In genomic region chr4:184649026-184649970, GRCh38 we compare ENCODE assay signal across 8 cellular contexts. TPM values are rescaled to one million over a fixed set of nuclear protein-coding genes. Genes with fewer than 3 reads are reported as not detected.
DNase-seq lines count a peak whose midpoint lies in the region; ATAC-seq, FAIRE-seq and TF ChIP-seq lines count a peak whose summit lies in the region.

Gene CASP3 (minus strand): TSS chr4:184649447. CDS start chr4:184638453, 10,994 bp downstream.
Gene PRIMPOL (plus strand): TSS chr4:184649738. CDS start chr4:184657141, 7,403 bp downstream.

- CTCF ChIA-PET in RWPE1 (lab: Yijun Ruan, JAX): interaction anchor here (0.5 kb wide), 1 partner anchor 59 kb away, joined by 6 read pairs; no protein-coding TSS in a partner anchor

- no peaks in the 10 kb centered on the region for H3K9me3 Mint-ChIP-seq in activated T-helper 17 cell treated with anti-CD3 and anti-CD28 coated beads, Interleukin-2, amount 50 U/mL, for 72 hours
- no peaks in the 10 kb centered on the region for H3K9me3 Mint-ChIP-seq in nephron

- ATAC-seq in activated T-helper 17 cell treated with anti-CD3 and anti-CD28 coated beads, Interleukin-2, amount 50 U/mL, for 72 hours (replicated peaks): peak; percentile 89
- peak; percentile 94 for ATAC-seq in stimulated activated naive CD8-positive, alpha-beta T cell treated with anti-CD3 and anti-CD28 coated beads, Interleukin-15, Interleukin-2, amounts not matched to agents 100 U/mL and 50 U/mL, for 24 hours

- TF ChIP-seq CTCF in RWPE1 (conservative IDR thresholded peaks at IDR 0.05; ENCODE audit: low read depth) (0 out of 2 replicates have a peak, but pooled peaks have one; percentile 9), nephron (IDR thresholded peaks at IDR 0.05; ENCODE audit: unreplicated experiment in 3 of 3) (no peak)

- DNase-seq in ELR (ENCODE audit: low read depth): peak; percentile 95
- peak; percentile 57 for DNase-seq in H54 (ENCODE audit: insufficient read length, low spot score)
- DNase-seq in LoVo (ENCODE audit: low spot score): peak; percentile 88
- DNase-seq in RWPE1 (ENCODE audit: low spot score): peak; percentile 84
- peak; percentile 88 for DNase-seq in fibroblast of peridontal ligament (ENCODE audit: extremely low read depth)
- DNase-seq in stimulated activated naive CD8-positive, alpha-beta T cell treated with anti-CD3 and anti-CD28 coated beads, Interleukin-15, Interleukin-2, amounts not matched to agents 100 U/mL and 50 U/mL, for 24 hours: peak; percentile 99

- H3K27me3 Mint-ChIP-seq in activated T-helper 17 cell treated with anti-CD3 and anti-CD28 coated beads, Interleukin-2, amount 50 U/mL, for 72 hours: no peaks in the 10 kb centered on the region
- no peaks in the 10 kb centered on the region for H3K27me3 Mint-ChIP-seq in nephron (ENCODE audit: low read depth)

- peak within 1 kb of the TSS; percentile 95 for H3K27ac ChIP-seq in RWPE1

- TF ChIP-seq POLR2A in H54 (IDR thresholded peaks at IDR 0.05; ENCODE audit: low read depth, low read length): peak; percentile 98

- peak within 1 kb of the TSS; percentile 98 for H3K4me3 Mint-ChIP-seq in activated T-helper 17 cell treated with anti-CD3 and anti-CD28 coated beads, Interleukin-2, amount 50 U/mL, for 72 hours
- H3K4me3 Mint-ChIP-seq in nephron: peak within 1 kb of the TSS; percentile 89 to 95 (median 92)

- POLR2A ChIA-PET in RWPE1 (lab: Yijun Ruan, JAX; ENCODE audit: low non-redundant PET): interaction anchor here (0.6 to 0.7 kb wide), 2 partner anchors 13 to 75 kb away, joined by 6 to 7 read pairs; no protein-coding TSS in a partner anchor

- peak within 1 kb of the TSS; percentile 96 for H3K27ac Mint-ChIP-seq in activated T-helper 17 cell treated with anti-CD3 and anti-CD28 coated beads, Interleukin-2, amount 50 U/mL, for 72 hours
- H3K27ac Mint-ChIP-seq in nephron: peak within 1 kb of the TSS; percentile 89 to 98 (median 95)

- peaks cover 38% of the 10 kb centered on the region for H3K4me1 Mint-ChIP-seq in activated T-helper 17 cell treated with anti-CD3 and anti-CD28 coated beads, Interleukin-2, amount 50 U/mL, for 72 hours
- peaks cover 56% of the 10 kb centered on the region for H3K4me1 Mint-ChIP-seq in nephron

- H3K36me3 Mint-ChIP-seq in activated T-helper 17 cell treated with anti-CD3 and anti-CD28 coated beads, Interleukin-2, amount 50 U/mL, for 72 hours (ENCODE audit: low read depth): peaks cover 48% of the 10 kb centered on the region
- H3K36me3 Mint-ChIP-seq in nephron (ENCODE audit: low read depth): peaks cover 14% of the 10 kb centered on the region

- FAIRE-seq in H54 (lab: Jason Lieb, UNC): no peak

RNA-seq across cellular contexts. Expression of gene CASP3, which starts in this region (rescaled TPM):
- total RNA-seq in activated T-helper 17 cell treated with anti-CD3 and anti-CD28 coated beads, Interleukin-2, amount 50 U/mL, for 72 hours: 10 to 100 TPM; 65.2 to 84.9 TPM

RNA-seq across cellular contexts. Expression of gene PRIMPOL, which starts in this region (rescaled TPM):
- total RNA-seq in activated T-helper 17 cell treated with anti-CD3 and anti-CD28 coated beads, Interleukin-2, amount 50 U/mL, for 72 hours: 10 to 100 TPM; 17.0 to 23.6 TPM

Comparison
In these comparisons a context has a peak if more than half of its experiments do, and no peak if none do; other contexts are left out.
1. Peak in every context shown above with its lines: DNase-seq, ATAC-seq and H3K27ac ChIP-seq.